ENCODE assay signal across 23 cellular contexts in the genomic region with DNA sequence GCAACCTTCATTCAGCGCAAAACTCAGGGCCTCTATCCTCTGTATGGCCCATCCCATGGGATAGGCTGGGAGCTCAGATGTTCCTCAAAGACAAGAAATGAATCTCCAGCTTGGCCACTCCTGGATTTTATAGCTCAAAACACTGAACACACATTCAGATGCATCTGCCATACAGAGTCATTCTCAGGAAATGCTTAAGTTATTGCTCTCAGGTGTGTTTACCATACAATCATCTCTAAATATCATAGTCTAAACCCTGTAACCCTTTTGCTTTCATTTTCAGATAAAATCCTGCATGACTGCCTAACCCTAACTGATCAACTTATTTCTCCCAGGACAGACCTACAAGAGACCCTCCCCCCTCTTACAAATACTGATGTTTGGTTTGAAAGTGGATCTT.
"Had no signal": no experiment of that assay in that cellular context is flagged by ENCODE, and none has a peak within 500 bp of the region (broad histone marks: within the 10 kb centered on the region; RNA-seq: fewer than 3 reads in every experiment).

No MANE protein-coding gene starts in this region.

- DNase-seq: dermis blood vessel endothelial cell; dorsolateral prefrontal cortex; effector CD4-positive, alpha-beta T cell; effector memory CD4-positive, alpha-beta T cell; esophagus squamous epithelium; foreskin fibroblast; foreskin melanocyte; gastrocnemius medialis; heart left ventricle; hypothalamus; immature natural killer cell; islet precursor cell; kidney; kidney glomerular epithelial cell; left lung; left ventricle myocardium superior; lower lobe of right lung; mesenchymal stem cell; midbrain; naive B cell had no signal

- H3K4me3 Mint-ChIP-seq: immature natural killer cell, naive B cell had no signal

- H3K9me3 ChIP-seq: esophagus squamous epithelium, gastrocnemius medialis, heart left ventricle, left lung, lower lobe of right lung had no signal

- H3K36me3 ChIP-seq: esophagus squamous epithelium, gastrocnemius medialis, heart left ventricle, left lung, lower lobe of right lung had no signal

- H2AFZ ChIP-seq: hepatocyte had no signal

- H3K4me1 ChIP-seq: esophagus squamous epithelium, gastrocnemius medialis, heart left ventricle, left lung, lower lobe of right lung had no signal

- ATAC-seq: gastrocnemius medialis, heart left ventricle, left lung, left ventricle myocardium superior, lower lobe of right lung had no signal

- H3K4me1 Mint-ChIP-seq: immature natural killer cell, naive B cell had no signal

- H3K4me2 ChIP-seq: hepatocyte had no signal

- H3K27ac Mint-ChIP-seq: immature natural killer cell, naive B cell had no signal

- H3K4me3 ChIP-seq: coronary artery, dorsolateral prefrontal cortex, esophagus squamous epithelium, gastrocnemius medialis, heart left ventricle, hepatocyte, left lung, lower lobe of right lung had no signal

- H3K27ac ChIP-seq: coronary artery, dorsolateral prefrontal cortex, esophagus squamous epithelium, gastrocnemius medialis, heart left ventricle, hepatocyte, left lung, lower lobe of right lung had no signal

- H3K27me3 Mint-ChIP-seq: naive B cell had no signal

- H3K36me3 Mint-ChIP-seq: immature natural killer cell, naive B cell had no signal

- H3K9me3 Mint-ChIP-seq: immature natural killer cell had no signal

- H3K79me2 ChIP-seq: hepatocyte had no signal

- FAIRE-seq: endothelial cell of umbilical vein had no signal

- H3K27me3 ChIP-seq: esophagus squamous epithelium, gastrocnemius medialis, heart left ventricle, hepatocyte, left lung had no signal
